In genomic region chr2:100664021-100664755, GRCh38 we compare ENCODE assay signal across 4 cellular contexts.
"Had no signal": no experiment of that assay in that cellular context is flagged by ENCODE, and none has a peak within 500 bp of the region (broad histone marks: within the 10 kb centered on the region; RNA-seq: fewer than 3 reads in every experiment).

No MANE protein-coding gene starts in this region.

- H3K4me2 ChIP-seq: GM23338 had no signal

- ATAC-seq: GM23338 had no signal

- DNase-seq: H9, HCEC 1CT, IMR-90 had no signal

- H2AFZ ChIP-seq: GM23338 had no signal

- H3K4me3 ChIP-seq: GM23338 had no signal
